In genomic region chr6:146666909-146667308, GRCh38 we compare ENCODE assay signal across 17 cellular contexts.
A peak's percentile ranks its signal among the peaks of the same experiment; 100 is the strongest.
DNase-seq lines count a peak whose midpoint lies in the region; ATAC-seq and TF ChIP-seq lines count a peak whose summit lies in the region.
"Had no signal": no experiment of that assay in that cellular context is flagged by ENCODE, and none has a peak within 500 bp of the region (broad histone marks: within the 10 kb centered on the region; RNA-seq: fewer than 3 reads in every experiment).

No MANE protein-coding gene starts in this region.

- no peaks in the 10 kb centered on the region for H3F3A ChIP-seq in GM23338 (replicated peaks; ENCODE audit: low read depth)

- H3K4me2 ChIP-seq in GM23338, result no peak overlapping the region; the same call in 1 of the 2 replicates

- no peak overlapping the region for H3K4me3 Mint-ChIP-seq in GM23338
- H3K4me3 Mint-ChIP-seq: B cell; CD4-positive, alpha-beta T cell; HFFc6 had no signal

- no peaks in the 10 kb centered on the region for H3K79me2 ChIP-seq in GM23338 (replicated peaks; ENCODE audit: insufficient read depth)

- DNase-seq in GM23338 (ENCODE audit: low spot score) (peak; percentile 14), Panc1 (ENCODE audit: low read depth, low spot score) (no peak), choroid plexus epithelial cell (ENCODE audit: low read depth) (peak; percentile 2), foreskin keratinocyte (no peak), SKM-1 treated with dmso at 0.1 percent for 144 hours (lab: John Stamatoyannopoulos, UW; ENCODE audit: unreplicated experiment) (no peak), AG20443 (ENCODE audit: low spot score) (no peak)
- DNase-seq: ACHN; C1 segment of cervical spinal cord; Calu3; CD4-positive, alpha-beta T cell; DMS 273 treated with DMSO at 0.1 percent for 48 hours; HCEC 1CT; HFFc6 had no signal

- H3K36me3 ChIP-seq in GM23338 (ENCODE audit: insufficient read depth), result no peaks in the 10 kb centered on the region
- no peaks in the 10 kb centered on the region for H3K36me3 ChIP-seq in Panc1 (ENCODE audit: control insufficient read depth, insufficient read depth, low read length)

- no TSS peak for BruUV-seq in Panc1 (replicated peaks; lab: Mats Ljungman, UMichigan)

- 0 out of 2 replicates have a peak, but pooled peaks cover 9% of the 10 kb centered on the region for H3K4me1 ChIP-seq in GM23338 (ENCODE audit: insufficient read depth)
- H3K4me1 ChIP-seq in Panc1 (ENCODE audit: control insufficient read depth, insufficient read depth, low read length), result no peaks in the 10 kb centered on the region
- no peaks in the 10 kb centered on the region for H3K4me1 ChIP-seq in foreskin keratinocyte

- POLR2A ChIA-PET in Panc1 (lab: Charles Lee), result no interaction called here

- peak; percentile 42 for ATAC-seq in GM23338
- ATAC-seq in Panc1, result no peak
- ATAC-seq in foreskin keratinocyte, result no peak
- ATAC-seq in HG02623 (IDR thresholded peaks at IDR 0.05; ENCODE audit: unreplicated experiment), result no peak
- no peak for ATAC-seq in GM21390 (IDR thresholded peaks at IDR 0.05; ENCODE audit: unreplicated experiment)

- no peaks in the 10 kb centered on the region for H3K36me3 Mint-ChIP-seq in GM23338 (ENCODE audit: low read depth)

- CTCF ChIA-PET in Panc1 (lab: Charles Lee), result no interaction called here

- no peaks in the 10 kb centered on the region for H3K27me3 Mint-ChIP-seq in GM23338 (ENCODE audit: insufficient read depth, low read depth, poor library complexity)
- H3K27me3 Mint-ChIP-seq: B cell had no signal

- no peak overlapping the region for H2AFZ ChIP-seq in GM23338

- no peak overlapping the region for H3K4me3 ChIP-seq in GM23338
- H3K4me3 ChIP-seq in Panc1 (ENCODE audit: low read depth in 2 of 2, low read length in 2 of 2), result no peak overlapping the region
- H3K4me3 ChIP-seq in choroid plexus epithelial cell (ENCODE audit: low read depth, low read length), result no peak overlapping the region

- H3K27ac ChIP-seq in GM23338 (ENCODE audit: low read depth) (no peak overlapping the region), Panc1 (ENCODE audit: low read length) (no peak overlapping the region), foreskin keratinocyte (no peak overlapping the region)
- H3K27ac ChIP-seq: HL-60 had no signal

- in situ Hi-C loops in Panc1 (cut with HindIII; ENCODE audit: low pct_unique_long_range_greater_than_20kb, low sequenced_read_pairs), result no loop called here

- no peaks in the 10 kb centered on the region for H3K27me3 ChIP-seq in GM23338 (ENCODE audit: insufficient read depth)
- H3K27me3 ChIP-seq in Panc1 (ENCODE audit: control insufficient read depth, insufficient read depth, low read length), result no peaks in the 10 kb centered on the region; the same call in 1 of the 2 replicates
- no peaks in the 10 kb centered on the region for H3K27me3 ChIP-seq in foreskin keratinocyte

- no peaks in the 10 kb centered on the region; the same call in 1 of the 2 replicates for H3K9me3 ChIP-seq in Panc1 (ENCODE audit: control insufficient read depth, insufficient read depth, low read depth, low read length)

- H3K4me1 Mint-ChIP-seq in GM23338, result peaks cover 6% of the 10 kb centered on the region
- H3K4me1 Mint-ChIP-seq: B cell had no signal

- TF ChIP-seq CTCF in GM23338 (conservative IDR thresholded peaks at IDR 0.05; ENCODE audit: low read depth in 2 of 2) (peak in 1 of 2 experiments; percentile 14; a peak in 1 of 4 replicates), Panc1 (IDR thresholded peaks at IDR 0.05) (peak; percentile 6; the same call in 1 of the 2 replicates), choroid plexus epithelial cell (conservative IDR thresholded peaks at IDR 0.05; ENCODE audit: low read depth, low read length) (no peak), foreskin keratinocyte (conservative IDR thresholded peaks at IDR 0.05) (peak; percentile 11)

- no peaks in the 10 kb centered on the region for H3K9me2 ChIP-seq in GM23338 (ENCODE audit: insufficient read depth)

- H3K9me3 Mint-ChIP-seq in GM23338, result peaks cover 3% of the 10 kb centered on the region; the same call in 1 of the 3 replicates
- H3K9me3 Mint-ChIP-seq: HFFc6 had no signal

- no peaks in the 10 kb centered on the region for H4K20me1 ChIP-seq in GM23338 (replicated peaks; ENCODE audit: insufficient read depth)

- no peak overlapping the region for H3K27ac Mint-ChIP-seq in GM23338
- H3K27ac Mint-ChIP-seq: B cell; CD4-positive, alpha-beta T cell; HFFc6 had no signal

- intact Hi-C loops in Panc1 (cut with micrococcal nuclease; ENCODE audit: unreplicated experiment), result no loop called here

TF ChIP-seq in GM23338, 12 proteins besides CTCF, POLR2A, EP300 and RAD21 (continues in another document):
- TF ChIP-seq NANOG (IDR thresholded peaks at IDR 0.05; ENCODE audit: borderline replicate concordance) (no peak), CREB1 (CRISPR knock-in tag; IDR thresholded peaks at IDR 0.05; ENCODE audit: low read depth) (no peak), POLR2AphosphoS5 (IDR thresholded peaks at IDR 0.05; ENCODE audit: low read depth) (no peak), ZNF462 (CRISPR knock-in tag; IDR thresholded peaks at IDR 0.05) (no peak), ZNF114 (CRISPR knock-in tag; IDR thresholded peaks at IDR 0.05) (no peak), ZNF331 (CRISPR knock-in tag; IDR thresholded peaks at IDR 0.05; ENCODE audit: low read depth) (no peak), EZH2phosphoT487 (IDR thresholded peaks at IDR 0.05; ENCODE audit: unreplicated experiment) (no peak)

Comparison
In these comparisons a context has a peak if more than half of its experiments do, and no peak if none do; other contexts are left out.
1. DNase-seq: peak in GM23338 (single experiment) and choroid plexus epithelial cell (single experiment); none in Panc1 (single experiment), foreskin keratinocyte (0 of 2), SKM-1 treated with dmso at 0.1 percent for 144 hours (single experiment) and AG20443 (single experiment).